Comparison of ENCODE assay signal across 22 cellular contexts in the genomic region with DNA sequence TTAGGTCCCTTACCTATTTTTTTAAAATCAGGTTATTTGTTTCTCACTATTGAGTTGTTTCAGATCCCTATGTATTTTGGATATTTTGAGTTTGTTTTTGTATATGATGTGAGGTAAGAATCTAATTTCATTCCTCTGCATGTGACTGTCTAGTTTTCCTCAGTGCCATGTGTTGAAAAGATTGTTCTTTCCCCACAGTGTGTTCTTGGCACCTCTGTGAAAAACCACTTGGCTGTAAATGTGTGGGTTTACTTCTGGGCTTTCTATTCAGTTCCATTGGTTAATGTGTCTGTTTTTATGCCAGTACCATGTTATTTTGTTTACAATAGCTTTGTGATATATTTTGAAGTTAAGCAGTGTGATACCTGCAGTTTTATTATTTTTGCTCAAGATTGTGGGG.
"Had no signal": no experiment of that assay in that cellular context is flagged by ENCODE, and none has a peak within 500 bp of the region (broad histone marks: within the 10 kb centered on the region; RNA-seq: fewer than 3 reads in every experiment).

No MANE protein-coding gene starts in this region.

- DNase-seq: IMR-90, Karpas-422, KG1, NCI-H1092, NCI-H1105 treated with DMSO at 0.1 percent for 48 hours, NCI-H1417 treated with DMSO at 0.1 percent for 48 hours, NCI-H146, NCI-H1694 treated with DMSO at 0.1 percent for 48 hours, NCI-H1930, NCI-H2081, NCI-H2107, NCI-H2171, NCI-H226, NCI-H446, NCI-H510A, NCI-H524 treated with DMSO at 0.1 percent for 48 hours, NCI-H69, Right ventricle myocardium superior, RPMI8226, SIG-M5 had no signal

- FAIRE-seq: HepG2, RCC 7860 had no signal
